In genomic region chr16:4385066-4385788, GRCh38 we compare ENCODE assay signal across 1 cellular context.
TF ChIP-seq lines count a peak whose summit lies in the region.

No MANE protein-coding gene starts in this region.

TF ChIP-seq in SK-N-SH treated with all-trans-retinoic acid at 6 μM for 48 hours, 23 proteins besides CTCF, POLR2A, EP300 and RAD21 (continued from another document):
- TF ChIP-seq CSRNP3 (CRISPR knock-in tag; IDR thresholded peaks at IDR 0.05), result no peak
